In genomic region chr7:112135815-112136706, GRCh38 we compare ENCODE assay signal across 2 cellular contexts.
TF ChIP-seq lines count a peak whose summit lies in the region.

No MANE protein-coding gene starts in this region.

TF ChIP-seq in HEK293, 187 proteins besides CTCF, POLR2A, EP300 and RAD21 (continued from another document and continues in another):
- TF ChIP-seq, protein P1, sequence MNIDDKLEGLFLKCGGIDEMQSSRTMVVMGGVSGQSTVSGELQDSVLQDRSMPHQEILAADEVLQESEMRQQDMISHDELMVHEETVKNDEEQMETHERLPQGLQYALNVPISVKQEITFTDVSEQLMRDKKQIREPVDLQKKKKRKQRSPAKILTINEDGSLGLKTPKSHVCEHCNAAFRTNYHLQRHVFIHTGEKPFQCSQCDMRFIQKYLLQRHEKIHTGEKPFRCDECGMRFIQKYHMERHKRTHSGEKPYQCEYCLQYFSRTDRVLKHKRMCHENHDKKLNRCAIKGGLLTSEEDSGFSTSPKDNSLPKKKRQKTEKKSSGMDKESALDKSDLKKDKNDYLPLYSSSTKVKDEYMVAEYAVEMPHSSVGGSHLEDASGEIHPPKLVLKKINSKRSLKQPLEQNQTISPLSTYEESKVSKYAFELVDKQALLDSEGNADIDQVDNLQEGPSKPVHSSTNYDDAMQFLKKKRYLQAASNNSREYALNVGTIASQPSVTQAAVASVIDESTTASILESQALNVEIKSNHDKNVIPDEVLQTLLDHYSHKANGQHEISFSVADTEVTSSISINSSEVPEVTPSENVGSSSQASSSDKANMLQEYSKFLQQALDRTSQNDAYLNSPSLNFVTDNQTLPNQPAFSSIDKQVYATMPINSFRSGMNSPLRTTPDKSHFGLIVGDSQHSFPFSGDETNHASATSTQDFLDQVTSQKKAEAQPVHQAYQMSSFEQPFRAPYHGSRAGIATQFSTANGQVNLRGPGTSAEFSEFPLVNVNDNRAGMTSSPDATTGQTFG (tag by site-specific recombination; IDR thresholded peaks at IDR 0.05; ENCODE audit: borderline replicate concordance), result no peak
- TF ChIP-seq ZBTB11 (tag by site-specific recombination; conservative IDR thresholded peaks at IDR 0.05; ENCODE audit: low read depth), result 0 out of 2 replicates have a peak, but pooled peaks have one; percentile 36
- no peak for TF ChIP-seq SP3 (tag by site-specific recombination; IDR thresholded peaks at IDR 0.05)
- TF ChIP-seq PRDM4 (tag by site-specific recombination; IDR thresholded peaks at IDR 0.05), result peak; percentile 90
- TF ChIP-seq ZNF76 (tag by site-specific recombination; IDR thresholded peaks at IDR 0.05; ENCODE audit: borderline replicate concordance, low read depth), result no peak
- TF ChIP-seq ZNF558 (tag by site-specific recombination; IDR thresholded peaks at IDR 0.05), result 0 out of 2 replicates have a peak, but pooled peaks have one; percentile 18
- peak; percentile 45; the same call in 1 of the 2 replicates for TF ChIP-seq ZNF2 (tag by site-specific recombination; IDR thresholded peaks at IDR 0.05)
- peak; percentile 41 for TF ChIP-seq ZNF335 (tag by site-specific recombination; conservative IDR thresholded peaks at IDR 0.05)
- peak; percentile 90 for TF ChIP-seq ZNF600 (tag by site-specific recombination; IDR thresholded peaks at IDR 0.05)
- peak; percentile 97 for TF ChIP-seq IKZF3 (tag by site-specific recombination; IDR thresholded peaks at IDR 0.05)
- TF ChIP-seq REPIN1 (tag by site-specific recombination; IDR thresholded peaks at IDR 0.05; ENCODE audit: low read depth), result no peak
- 0 out of 2 replicates have a peak, but pooled peaks have one; percentile 7 for TF ChIP-seq ZNF654 (tag by site-specific recombination; IDR thresholded peaks at IDR 0.05; ENCODE audit: low read depth)
- TF ChIP-seq ZNF623 (tag by site-specific recombination; IDR thresholded peaks at IDR 0.05), result no peak
- TF ChIP-seq MZF1 (tag by site-specific recombination; IDR thresholded peaks at IDR 0.05; ENCODE audit: borderline replicate concordance), result peak; percentile 98
- TF ChIP-seq GLI4 (tag by site-specific recombination; IDR thresholded peaks at IDR 0.05), result no peak
- TF ChIP-seq KLF16 (tag by site-specific recombination; IDR thresholded peaks at IDR 0.05), result peak; percentile 81
- TF ChIP-seq ZNF639 (tag by site-specific recombination; IDR thresholded peaks at IDR 0.05), result 0 out of 2 replicates have a peak, but pooled peaks have one; percentile 39

TF ChIP-seq in neural cell, 6 proteins besides CTCF, POLR2A, EP300 and RAD21 (continued from another document):
- TF ChIP-seq, protein P2, sequence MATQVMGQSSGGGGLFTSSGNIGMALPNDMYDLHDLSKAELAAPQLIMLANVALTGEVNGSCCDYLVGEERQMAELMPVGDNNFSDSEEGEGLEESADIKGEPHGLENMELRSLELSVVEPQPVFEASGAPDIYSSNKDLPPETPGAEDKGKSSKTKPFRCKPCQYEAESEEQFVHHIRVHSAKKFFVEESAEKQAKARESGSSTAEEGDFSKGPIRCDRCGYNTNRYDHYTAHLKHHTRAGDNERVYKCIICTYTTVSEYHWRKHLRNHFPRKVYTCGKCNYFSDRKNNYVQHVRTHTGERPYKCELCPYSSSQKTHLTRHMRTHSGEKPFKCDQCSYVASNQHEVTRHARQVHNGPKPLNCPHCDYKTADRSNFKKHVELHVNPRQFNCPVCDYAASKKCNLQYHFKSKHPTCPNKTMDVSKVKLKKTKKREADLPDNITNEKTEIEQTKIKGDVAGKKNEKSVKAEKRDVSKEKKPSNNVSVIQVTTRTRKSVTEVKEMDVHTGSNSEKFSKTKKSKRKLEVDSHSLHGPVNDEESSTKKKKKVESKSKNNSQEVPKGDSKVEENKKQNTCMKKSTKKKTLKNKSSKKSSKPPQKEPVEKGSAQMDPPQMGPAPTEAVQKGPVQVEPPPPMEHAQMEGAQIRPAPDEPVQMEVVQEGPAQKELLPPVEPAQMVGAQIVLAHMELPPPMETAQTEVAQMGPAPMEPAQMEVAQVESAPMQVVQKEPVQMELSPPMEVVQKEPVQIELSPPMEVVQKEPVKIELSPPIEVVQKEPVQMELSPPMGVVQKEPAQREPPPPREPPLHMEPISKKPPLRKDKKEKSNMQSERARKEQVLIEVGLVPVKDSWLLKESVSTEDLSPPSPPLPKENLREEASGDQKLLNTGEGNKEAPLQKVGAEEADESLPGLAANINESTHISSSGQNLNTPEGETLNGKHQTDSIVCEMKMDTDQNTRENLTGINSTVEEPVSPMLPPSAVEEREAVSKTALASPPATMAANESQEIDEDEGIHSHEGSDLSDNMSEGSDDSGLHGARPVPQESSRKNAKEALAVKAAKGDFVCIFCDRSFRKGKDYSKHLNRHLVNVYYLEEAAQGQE (IDR thresholded peaks at IDR 0.05; ENCODE audit: borderline replicate concordance), result no peak
TF ChIP-seq in neural cell: peak in this region for 0.
